In the genomic region with DNA sequence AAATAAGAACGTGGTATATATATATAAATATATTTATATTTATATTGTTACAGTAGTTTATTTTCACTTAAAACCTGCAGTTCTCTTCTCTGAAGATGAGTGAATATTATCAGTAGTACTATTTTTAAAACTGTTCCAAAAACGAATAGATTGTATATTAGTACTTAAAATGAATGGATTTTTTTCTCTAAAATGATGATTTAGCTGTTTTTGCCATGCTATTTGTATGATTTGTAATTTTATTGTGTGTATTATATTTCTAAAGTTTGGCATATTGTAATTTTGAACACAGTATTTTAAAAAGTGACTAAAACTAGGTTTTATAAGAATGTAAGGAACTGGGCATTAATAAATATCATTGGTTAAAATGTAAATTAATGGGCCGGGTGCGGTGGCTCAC, we compare ENCODE assay signal across 20 cellular contexts.
"Had no signal": no experiment of that assay in that cellular context is flagged by ENCODE, and none has a peak within 500 bp of the region (broad histone marks: within the 10 kb centered on the region; RNA-seq: fewer than 3 reads in every experiment).

No MANE protein-coding gene starts in this region.

- H3K4me3 ChIP-seq: colonic mucosa, esophagus muscularis mucosa, heart right ventricle, left lung, lower lobe of right lung, mucosa of descending colon had no signal

- DNase-seq: colonic mucosa; cortex of kidney; effector CD8-positive, alpha-beta T cell; effector memory CD8-positive, alpha-beta T cell; endodermal cell; foreskin keratinocyte; glutamatergic neuron; head of caudate nucleus; heart right ventricle; hippocampal formation; islet precursor cell; left cardiac atrium; left ventricle myocardium superior; lower lobe of right lung; mesenchymal stem cell; mucosa of descending colon; naive B cell had no signal

- H3K4me1 ChIP-seq: colonic mucosa, esophagus muscularis mucosa, foreskin keratinocyte, heart right ventricle, left lung, lower lobe of right lung had no signal

- ATAC-seq: effector memory CD8-positive, alpha-beta T cell; foreskin keratinocyte; heart right ventricle; left cardiac atrium; left lung; left ventricle myocardium superior; lower lobe of right lung; mucosa of descending colon had no signal

- H3K9me3 ChIP-seq: colonic mucosa, esophagus muscularis mucosa, heart right ventricle, left lung, lower lobe of right lung, mucosa of descending colon had no signal

- H3K27ac ChIP-seq: colonic mucosa, esophagus muscularis mucosa, foreskin keratinocyte, heart right ventricle, left lung, lower lobe of right lung had no signal

- H3K27me3 ChIP-seq: colonic mucosa, esophagus muscularis mucosa, foreskin keratinocyte, heart right ventricle, left lung had no signal

- FAIRE-seq: endothelial cell of umbilical vein had no signal
